Comparison of ENCODE assay signal across 1 cellular context in the genomic region with DNA sequence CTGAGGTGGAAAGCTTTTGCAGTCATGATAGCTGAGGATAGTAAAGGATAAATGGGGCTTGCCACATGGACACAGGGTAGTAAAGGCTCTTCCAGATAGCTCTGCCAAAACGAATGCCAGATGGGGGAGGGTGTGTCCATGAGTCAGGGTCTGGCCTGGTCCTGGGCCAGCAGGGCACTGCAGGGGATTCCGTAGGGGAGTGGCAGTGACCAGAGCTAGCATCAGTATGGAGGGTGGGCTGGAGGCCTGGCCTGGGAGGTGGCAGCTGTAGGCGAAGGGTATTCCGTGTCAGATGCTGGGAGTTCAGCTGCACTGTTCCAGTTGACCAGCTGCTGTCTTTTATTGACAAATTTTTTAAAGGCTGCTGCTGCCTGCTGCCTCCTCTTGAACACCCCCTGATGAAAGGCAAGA.
TF ChIP-seq lines count a peak whose summit lies in the region.

No MANE protein-coding gene starts in this region.

TF ChIP-seq in HCT116, 20 proteins besides CTCF, POLR2A, EP300 and RAD21 (continued from another document):
- TF ChIP-seq, protein P1, sequence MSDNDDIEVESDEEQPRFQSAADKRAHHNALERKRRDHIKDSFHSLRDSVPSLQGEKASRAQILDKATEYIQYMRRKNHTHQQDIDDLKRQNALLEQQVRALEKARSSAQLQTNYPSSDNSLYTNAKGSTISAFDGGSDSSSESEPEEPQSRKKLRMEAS (IDR thresholded peaks at IDR 0.05) = no peak
- TF ChIP-seq CEBPB (IDR thresholded peaks at IDR 0.05; ENCODE audit: low read depth) (no peak), JUND (IDR thresholded peaks at IDR 0.05) (no peak), POLR2AphosphoS5 (IDR thresholded peaks at IDR 0.05; ENCODE audit: low read depth, low read length) (no peak), ELF1 (IDR thresholded peaks at IDR 0.05; ENCODE audit: borderline replicate concordance, low read depth) (no peak), EZH2phosphoT487 (IDR thresholded peaks at IDR 0.05; ENCODE audit: borderline replicate concordance) (no peak), SIN3A (IDR thresholded peaks at IDR 0.05; ENCODE audit: low read depth) (no peak), ZFX (IDR thresholded peaks at IDR 0.05) (no peak), EGR1 (IDR thresholded peaks at IDR 0.05; ENCODE audit: low read depth) (no peak), TCF7L2 (IDR thresholded peaks at IDR 0.05; ENCODE audit: borderline replicate concordance, extremely low read depth, insufficient read depth, insufficient read length) (no peak)
- TF ChIP-seq, protein P2, sequence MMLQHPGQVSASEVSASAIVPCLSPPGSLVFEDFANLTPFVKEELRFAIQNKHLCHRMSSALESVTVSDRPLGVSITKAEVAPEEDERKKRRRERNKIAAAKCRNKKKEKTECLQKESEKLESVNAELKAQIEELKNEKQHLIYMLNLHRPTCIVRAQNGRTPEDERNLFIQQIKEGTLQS (IDR thresholded peaks at IDR 0.05) = no peak
